In the genomic region with DNA sequence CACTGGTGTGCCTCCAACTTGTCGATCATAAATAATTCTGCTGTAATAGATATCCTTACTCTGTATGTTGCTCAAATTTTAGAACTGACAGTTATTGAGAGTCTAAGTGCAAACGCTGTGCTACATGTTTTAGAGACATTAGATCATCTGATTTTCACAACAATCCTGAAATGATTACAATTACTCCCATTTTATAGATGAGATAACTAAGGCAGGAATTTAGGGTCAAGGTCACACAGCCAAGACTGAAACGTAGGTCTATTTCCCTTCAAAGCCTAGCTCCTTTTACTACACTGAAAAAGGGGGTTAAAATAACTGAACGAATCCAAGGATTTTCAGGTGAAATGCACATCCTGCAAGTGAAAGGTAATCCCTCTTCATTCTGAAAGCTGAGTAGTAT, we compare ENCODE assay signal across 12 cellular contexts. TPM values are rescaled to one million over a fixed set of nuclear protein-coding genes. Genes with fewer than 3 reads are reported as not detected.
DNase-seq lines count a peak whose midpoint lies in the region; ATAC-seq and TF ChIP-seq lines count a peak whose summit lies in the region.
"Had no signal": no experiment of that assay in that cellular context is flagged by ENCODE, and none has a peak within 500 bp of the region (broad histone marks: within the 10 kb centered on the region; RNA-seq: fewer than 3 reads in every experiment).

No MANE protein-coding gene starts in this region.

- no peaks in the 10 kb centered on the region for H3K36me3 ChIP-seq in MM.1S (replicated peaks; ENCODE audit: insufficient read depth, low read length)
- no peaks in the 10 kb centered on the region for H3K36me3 ChIP-seq in duodenal mucosa (ENCODE audit: control insufficient read depth in 1 of 2, insufficient read depth in 2 of 2, low read length in 2 of 2)
- no peaks in the 10 kb centered on the region for H3K36me3 ChIP-seq in parathyroid adenoma (ENCODE audit: control insufficient read depth, insufficient read depth, low read length)

- no peaks in the 10 kb centered on the region for H3K9me3 Mint-ChIP-seq in Calu3 (ENCODE audit: low read depth, unreplicated experiment)
- H3K9me3 Mint-ChIP-seq in activated CD4-positive, alpha-beta memory T cell treated with anti-CD3 and anti-CD28 coated beads for 36 hours = no peaks in the 10 kb centered on the region
- H3K9me3 Mint-ChIP-seq: stimulated activated naive B cell treated with anti-CD40 and anti-IgM and Interleukin-4, amounts not matched to agents 10 μg/mL and 1 μg/mL and 100 μg/mL, for 72 hours had no signal

- peaks cover 86% of the 10 kb centered on the region for H3K79me2 ChIP-seq in MM.1S (ENCODE audit: low read length)
- H3K79me2 ChIP-seq in parathyroid adenoma = peaks cover 17% of the 10 kb centered on the region

- H3K27me3 ChIP-seq in MM.1S (replicated peaks; ENCODE audit: insufficient read depth, low read length) (no peaks in the 10 kb centered on the region), duodenal mucosa (ENCODE audit: control insufficient read depth in 1 of 2, insufficient read depth in 2 of 2, low read length in 2 of 2) (no peaks in the 10 kb centered on the region), parathyroid adenoma (ENCODE audit: control insufficient read depth, insufficient read depth, low read length) (no peaks in the 10 kb centered on the region), foreskin keratinocyte (no peaks in the 10 kb centered on the region)

- H2AFZ ChIP-seq in MM.1S (ENCODE audit: low read length) = no peak overlapping the region
- no peak overlapping the region for H2AFZ ChIP-seq in parathyroid adenoma

- H3K27ac ChIP-seq in MM.1S (ENCODE audit: low read length) (no peak overlapping the region), duodenal mucosa (ENCODE audit: low read depth, low read length) (no peak overlapping the region), parathyroid adenoma (no peak overlapping the region), foreskin keratinocyte (no peak overlapping the region)

- H3K27ac Mint-ChIP-seq in Calu3 (ENCODE audit: unreplicated experiment) = peak overlapping the region; percentile 72
- no peak overlapping the region for H3K27ac Mint-ChIP-seq in activated CD4-positive, alpha-beta memory T cell treated with anti-CD3 and anti-CD28 coated beads for 36 hours

- H3F3A ChIP-seq in MM.1S (ENCODE audit: insufficient read depth, low read length) = peaks cover 26% of the 10 kb centered on the region

- POLR2A ChIA-PET in activated CD4-positive, alpha-beta memory T cell treated with anti-CD3 and anti-CD28 coated beads for 36 hours (lab: Charles Lee) = interaction anchor here (0.6 kb wide), 1 partner anchor 20 kb away, joined by 3 read pairs; no protein-coding TSS in a partner anchor

- H3K4me1 ChIP-seq in MM.1S (ENCODE audit: low read length) (peaks cover 15% of the 10 kb centered on the region), duodenal mucosa (ENCODE audit: control insufficient read depth in 1 of 2, insufficient read depth in 2 of 2, low read length in 2 of 2) (peaks cover 15 to 25% of the 10 kb centered on the region in 2 donors), parathyroid adenoma (no peaks in the 10 kb centered on the region), foreskin keratinocyte (peaks cover 14% of the 10 kb centered on the region)

- H3K9me3 ChIP-seq in MM.1S (replicated peaks; ENCODE audit: insufficient read depth, low read length) (no peaks in the 10 kb centered on the region), duodenal mucosa (ENCODE audit: control insufficient read depth in 1 of 2, low read length in 2 of 2) (no peaks in the 10 kb centered on the region), parathyroid adenoma (ENCODE audit: control insufficient read depth, low read length) (no peaks in the 10 kb centered on the region)

- no peaks in the 10 kb centered on the region for H4K20me1 ChIP-seq in MM.1S (ENCODE audit: insufficient read depth, low read length)

- DNase-seq in Calu3 (no peak), MM.1S (no peak), foreskin keratinocyte (no peak)
- no peak for DNase-seq in activated CD4-positive, alpha-beta memory T cell treated with anti-CD3 and anti-CD28 coated beads for 36 hours
- no peak for DNase-seq in stimulated activated CD4-positive, alpha-beta T cell treated with anti-CD3 and anti-CD28 coated beads, Interleukin-15, amount 100 ng/mL, for 24 hours
- no peak for DNase-seq in activated effector memory CD4-positive, alpha-beta T cell treated with anti-CD3 and anti-CD28 coated beads, Interleukin-2, amount 50 U/mL, for 16 hours
- DNase-seq: central memory CD4-positive, alpha-beta T cell; stimulated activated naive B cell treated with anti-CD40 and anti-IgM and Interleukin-4, amounts not matched to agents 10 μg/mL and 1 μg/mL and 100 μg/mL, for 72 hours had no signal

- CTCF ChIA-PET in Calu3 (lab: Charles Lee) = interaction anchor here (0.6 kb wide), 1 partner anchor 217 kb away, joined by 3 read pairs; no protein-coding TSS in a partner anchor
- CTCF ChIA-PET in activated CD4-positive, alpha-beta memory T cell treated with anti-CD3 and anti-CD28 coated beads for 36 hours (lab: Charles Lee) = interaction anchor here (5.3 kb wide), 1 partner anchor 149 kb away, joined by 27 read pairs; no protein-coding TSS in a partner anchor

- peak overlapping the region; percentile 69 for H3K4me2 ChIP-seq in MM.1S (ENCODE audit: low read depth, low read length)
- H3K4me2 ChIP-seq in parathyroid adenoma (ENCODE audit: low read length) = peak overlapping the region; percentile 87

- H3K27me3 Mint-ChIP-seq in Calu3 (ENCODE audit: unreplicated experiment) = no peaks in the 10 kb centered on the region
- H3K27me3 Mint-ChIP-seq in activated CD4-positive, alpha-beta memory T cell treated with anti-CD3 and anti-CD28 coated beads for 36 hours = no peaks in the 10 kb centered on the region
- H3K27me3 Mint-ChIP-seq: stimulated activated naive B cell treated with anti-CD40 and anti-IgM and Interleukin-4, amounts not matched to agents 10 μg/mL and 1 μg/mL and 100 μg/mL, for 72 hours had no signal

- no TSS peak for BruUV-seq in Calu3 (replicated peaks; lab: Mats Ljungman, UMichigan)

- peaks cover 50% of the 10 kb centered on the region for H3K36me3 Mint-ChIP-seq in Calu3 (ENCODE audit: insufficient read depth, unreplicated experiment)
- H3K36me3 Mint-ChIP-seq in activated CD4-positive, alpha-beta memory T cell treated with anti-CD3 and anti-CD28 coated beads for 36 hours = peaks cover 8% of the 10 kb centered on the region

- TF ChIP-seq CTCF in Calu3 (IDR thresholded peaks at IDR 0.05; ENCODE audit: unreplicated experiment) (no peak), MM.1S (IDR thresholded peaks at IDR 0.05; ENCODE audit: low read length) (no peak), parathyroid adenoma (IDR thresholded peaks at IDR 0.05) (no peak), foreskin keratinocyte (conservative IDR thresholded peaks at IDR 0.05) (no peak)

- peaks cover 23% of the 10 kb centered on the region for H3K4me1 Mint-ChIP-seq in Calu3 (ENCODE audit: low read depth, unreplicated experiment)
- H3K4me1 Mint-ChIP-seq in activated CD4-positive, alpha-beta memory T cell treated with anti-CD3 and anti-CD28 coated beads for 36 hours (ENCODE audit: low read depth) = peaks cover 33% of the 10 kb centered on the region

- H3K9me2 ChIP-seq in MM.1S (replicated peaks; ENCODE audit: insufficient read depth, low read length) = no peaks in the 10 kb centered on the region

- peak overlapping the region; percentile 91 for H3K4me3 Mint-ChIP-seq in Calu3 (ENCODE audit: low read depth, unreplicated experiment)
- no peak overlapping the region for H3K4me3 Mint-ChIP-seq in activated CD4-positive, alpha-beta memory T cell treated with anti-CD3 and anti-CD28 coated beads for 36 hours

- ATAC-seq in foreskin keratinocyte = no peak
- ATAC-seq: stimulated activated naive B cell treated with anti-CD40 and anti-IgM and Interleukin-4, amounts not matched to agents 10 μg/mL and 1 μg/mL and 100 μg/mL, for 72 hours had no signal

- intact Hi-C loops in Calu3 (cut with micrococcal nuclease; ENCODE audit: unreplicated experiment) = no loop called here
- intact Hi-C loops in activated CD4-positive, alpha-beta memory T cell treated with anti-CD3 and anti-CD28 coated beads for 36 hours (cut with micrococcal nuclease) = no loop called here

- H3K9ac ChIP-seq in MM.1S (ENCODE audit: low read length) (peak overlapping the region; percentile 91; the same call in 1 of the 2 replicates), duodenal mucosa (ENCODE audit: low read depth in 1 of 2, low read length in 2 of 2) (peak overlapping the region in 1 of 2 donors; percentile 95), parathyroid adenoma (no peak overlapping the region)

- H3K4me3 ChIP-seq in MM.1S (ENCODE audit: low read length) = peak overlapping the region; percentile 82; the same call in 1 of the 2 replicates
- H3K4me3 ChIP-seq in duodenal mucosa (ENCODE audit: low read depth in 1 of 2, low read length in 2 of 2) = peak overlapping the region; percentile 92 to 93
- peak overlapping the region; percentile 80 for H3K4me3 ChIP-seq in parathyroid adenoma (ENCODE audit: low read depth, low read length)

RNA-seq across cellular contexts. Expression of a gene that starts 2.7 kb away (rescaled TPM):
- total RNA-seq in Calu3 (2022) (64.0 and 69.1 TPM in 2 replicates), foreskin keratinocyte (51.5 and 52.0 TPM in 2 replicates)
- total RNA-seq in activated CD4-positive, alpha-beta memory T cell treated with anti-CD3 and anti-CD28 coated beads for 36 hours = 10 to 100 TPM; 21.2 to 25.0 TPM
- 26.0 and 29.8 TPM in 2 replicates for polyA plus RNA-seq in foreskin keratinocyte

RNA-seq across cellular contexts. Expression of a gene that starts 3.1 kb away (rescaled TPM):
- total RNA-seq in Calu3 (2022) (124 and 126 TPM in 2 replicates), foreskin keratinocyte (38.9 and 49.8 TPM in 2 replicates)
- total RNA-seq in activated CD4-positive, alpha-beta memory T cell treated with anti-CD3 and anti-CD28 coated beads for 36 hours = 10 to 100 TPM; 68.4 to 71.3 TPM
- polyA plus RNA-seq in foreskin keratinocyte = 57.0 and 69.7 TPM in 2 replicates

RNA-seq across cellular contexts. Expression of a gene that starts 19.8 kb away (rescaled TPM):
- total RNA-seq in Calu3 (2022) (0.31 and 0.91 TPM in 2 replicates), foreskin keratinocyte (0.14 TPM in 1 of 2 replicates, not detected in the other)
- total RNA-seq in activated CD4-positive, alpha-beta memory T cell treated with anti-CD3 and anti-CD28 coated beads for 36 hours = under 1 TPM in 1 of 2 experiments, not detected in 1; 0.05 TPM
- polyA plus RNA-seq in foreskin keratinocyte = 0.06 TPM in 1 of 2 replicates, not detected in the other
- total RNA-seq: G401, pulmonary artery endothelial cell had no signal
